In genomic region chr5:75005561-75005960, GRCh38 we compare ENCODE assay signal across 35 cellular contexts.
"Had no signal": no experiment of that assay in that cellular context is flagged by ENCODE, and none has a peak within 500 bp of the region (broad histone marks: within the 10 kb centered on the region; RNA-seq: fewer than 3 reads in every experiment).

No MANE protein-coding gene starts in this region.

- H3K4me3 ChIP-seq: MG63 had no signal

- DNase-seq: Karpas-422, Kasumi-1, MG63, MM.1S, MV-4-11, NCI-H1048, NCI-H1092, NCI-H1092 treated with DMSO at 0.1 percent for 48 hours, NCI-H1105, NCI-H1105 treated with DMSO at 0.1 percent for 48 hours, NCI-H1417, NCI-H1417 treated with DMSO at 0.1 percent for 48 hours, NCI-H1436, NCI-H1436 treated with DMSO at 0.1 percent for 48 hours, NCI-H146, NCI-H1694, NCI-H1694 treated with DMSO at 0.1 percent for 48 hours, NCI-H187, NCI-H187 treated with DMSO at 0.1 percent for 48 hours, NCI-H1930, NCI-H2029, NCI-H2029 treated with DMSO at 0.1 percent for 48 hours, NCI-H2081, NCI-H2081 treated with DMSO at 0.1 percent for 48 hours, NCI-H2107, NCI-H2171, NCI-H2171 treated with DMSO at 0.1 percent for 48 hours, NCI-H2227 treated with DMSO at 0.1 percent for 48 hours, NCI-H226, NCI-H345, NCI-H446, NCI-H446 treated with DMSO at 0.1 percent for 48 hours, NCI-H510A, NCI-H510A treated with DMSO at 0.1 percent for 48 hours had no signal

- H3K27ac ChIP-seq: KMS-11 had no signal

- H3K9me3 ChIP-seq: MG63 had no signal

- H3K4me2 ChIP-seq: KMS-11 had no signal

- H3K36me3 ChIP-seq: MG63 had no signal

- H3K9ac ChIP-seq: KMS-11 had no signal
